28 cellular contexts compared by ENCODE assay signal in genomic region chrX:85865324-85865723, GRCh38.
"Had no signal": no experiment of that assay in that cellular context is flagged by ENCODE, and none has a peak within 500 bp of the region (broad histone marks: within the 10 kb centered on the region; RNA-seq: fewer than 3 reads in every experiment).

No MANE protein-coding gene starts in this region.

- H3K27me3 ChIP-seq: colonic mucosa, esophagus muscularis mucosa, esophagus squamous epithelium, foreskin keratinocyte, gastrocnemius medialis, gastroesophageal sphincter, heart left ventricle, heart right ventricle had no signal

- H3K36me3 ChIP-seq: colonic mucosa had no signal

- FAIRE-seq: colon, endometrium, endothelial cell of umbilical vein, frontal cortex had no signal

- DNase-seq: colonic mucosa; cortex of kidney; dermis blood vessel endothelial cell; dorsolateral prefrontal cortex; effector CD4-positive, alpha-beta T cell; effector CD8-positive, alpha-beta T cell; effector memory CD4-positive, alpha-beta T cell; effector memory CD8-positive, alpha-beta T cell; endodermal cell; erythroblast; esophagus squamous epithelium; foreskin fibroblast; foreskin keratinocyte; foreskin melanocyte; gastrocnemius medialis; glutamatergic neuron; head of caudate nucleus; heart left ventricle; heart right ventricle had no signal

- H3K4me3 ChIP-seq: colonic mucosa, coronary artery, dorsolateral prefrontal cortex, esophagus muscularis mucosa, esophagus squamous epithelium, gastrocnemius medialis, gastroesophageal sphincter, heart left ventricle, heart right ventricle had no signal

- H3K9me3 ChIP-seq: colonic mucosa, esophagus squamous epithelium, gastrocnemius medialis had no signal

- H3K27ac ChIP-seq: colonic mucosa, coronary artery, dorsolateral prefrontal cortex, epithelial cell of prostate, esophagus muscularis mucosa, esophagus squamous epithelium, foreskin keratinocyte, gastrocnemius medialis, gastroesophageal sphincter, heart left ventricle, heart right ventricle had no signal

- ATAC-seq: effector memory CD8-positive, alpha-beta T cell; esophagus mucosa; foreskin keratinocyte; gastrocnemius medialis; gastroesophageal sphincter; heart left ventricle; heart right ventricle had no signal

- H3K4me1 ChIP-seq: colonic mucosa, esophagus muscularis mucosa, esophagus squamous epithelium, foreskin keratinocyte, gastrocnemius medialis, gastroesophageal sphincter, heart left ventricle, heart right ventricle had no signal
